ENCODE assay signal across 36 cellular contexts in genomic region chr6:84638286-84638685, GRCh38.
"Had no signal": no experiment of that assay in that cellular context is flagged by ENCODE, and none has a peak within 500 bp of the region (broad histone marks: within the 10 kb centered on the region; RNA-seq: fewer than 3 reads in every experiment).

No MANE protein-coding gene starts in this region.

- H3K27ac Mint-ChIP-seq: activated CD8-positive, alpha-beta T cell treated with anti-CD3 and anti-CD28 coated beads, Interleukin-2, amount 10 ng/mL, durations not matched to agents 7 days and 5 days; activated naive CD4-positive, alpha-beta T cell treated with anti-CD3 and anti-CD28 coated beads, Interleukin-2, amount 50 U/mL, for 72 hours; activated T-cell treated with anti-CD3 and anti-CD28 coated beads, Interleukin-2, amount 50 U/mL, for 24 hours; activated T-helper 2 cell treated with anti-CD3 and anti-CD28 coated beads, Interferon-gamma antibody, Interleukin-2, Interleukin-4, amounts not matched to agents 10 μg/mL and 5 μg/mL and 100 μg/mL, durations not matched to agents 14 hours and 24 hours and 36 hours; brain had no signal

- H3K27me3 ChIP-seq: adrenal gland, Peyer's patch, SJSA1 had no signal

- H3K36me3 Mint-ChIP-seq: brain had no signal

- H3K36me3 ChIP-seq: adrenal gland, Peyer's patch, SJSA1 had no signal

- H3K9me3 Mint-ChIP-seq: activated T-cell treated with anti-CD3 and anti-CD28 coated beads, Interleukin-2, amount 50 U/mL, for 24 hours; brain had no signal

- H3K4me3 ChIP-seq: adrenal gland, Peyer's patch, SJSA1 had no signal

- DNase-seq: activated CD4-positive, alpha-beta T cell treated with anti-CD3 and anti-CD28 coated beads for 1 hour; activated CD4-positive, alpha-beta T cell treated with anti-CD3 and anti-CD28 coated beads for 48 hours; activated CD4-positive, alpha-beta T cell treated with anti-CD3 and anti-CD28 coated beads, Interleukin-2, amount 50 U/mL, for 4 hours; activated CD4-positive, CD25-positive, alpha-beta regulatory T cell; activated CD8-positive, alpha-beta T cell treated with anti-CD3 and anti-CD28 coated beads, Interleukin-2, amount 10 ng/mL, durations not matched to agents 7 days and 5 days; activated gamma-delta T cell; activated naive CD4-positive, alpha-beta T cell treated with Interleukin-2 at 50 U/mL for 16 hours; activated T-cell treated with anti-CD3 and anti-CD28 coated beads, Interleukin-2, amount 50 U/mL, for 24 hours; adrenal gland; anterior cingulate cortex; caudate nucleus; cerebellar nuclear complex; Kasumi-1; KG1; NCI-H1092 treated with DMSO at 0.1 percent for 48 hours; NCI-H1417; NCI-H146; NCI-H187; NCI-H2029 treated with DMSO at 0.1 percent for 48 hours; NCI-H2107; NCI-H2171; NCI-H510A; NCI-H526 treated with DMSO at 0.1 percent for 48 hours; NCI-H774; Peyer's patch; RPMI8226; SHP77 treated with DMSO at 0.1 percent for 48 hours; SW 1271; T-helper 1 cell; T-helper 2 cell; T-helper 9 cell had no signal

- H3K4me1 ChIP-seq: adrenal gland, Peyer's patch had no signal

- H3K27ac ChIP-seq: adrenal gland, Peyer's patch, SJSA1, VCaP had no signal

- H3K27me3 Mint-ChIP-seq: activated T-cell treated with anti-CD3 and anti-CD28 coated beads, Interleukin-2, amount 50 U/mL, for 24 hours had no signal

- H3K4me1 Mint-ChIP-seq: brain had no signal

- H3K4me3 Mint-ChIP-seq: activated CD8-positive, alpha-beta T cell treated with anti-CD3 and anti-CD28 coated beads, Interleukin-2, amount 10 ng/mL, durations not matched to agents 7 days and 5 days; activated T-cell treated with anti-CD3 and anti-CD28 coated beads, Interleukin-2, amount 50 U/mL, for 24 hours; brain had no signal

- H3K9me3 ChIP-seq: adrenal gland, Peyer's patch, SJSA1 had no signal
